1 cellular context compared by ENCODE assay signal in genomic region chr10:96339956-96340904, GRCh38.
TF ChIP-seq lines count a peak whose summit lies in the region.

No MANE protein-coding gene starts in this region.

TF ChIP-seq in HEK293, 187 proteins besides CTCF, POLR2A, EP300 and RAD21 (continued from another document):
- no peak for TF ChIP-seq ZBTB6 (tag by site-specific recombination; IDR thresholded peaks at IDR 0.05)
- TF ChIP-seq ZNF350 (tag by site-specific recombination; IDR thresholded peaks at IDR 0.05): no peak
- no peak for TF ChIP-seq ZNF664 (tag by site-specific recombination; IDR thresholded peaks at IDR 0.05)
- no peak for TF ChIP-seq ZNF514 (tag by site-specific recombination; IDR thresholded peaks at IDR 0.05)
- peak; percentile 61; the same call in 1 of the 2 replicates for TF ChIP-seq ZNF660 (tag by site-specific recombination; IDR thresholded peaks at IDR 0.05)
- TF ChIP-seq ZNF645 (tag by site-specific recombination; IDR thresholded peaks at IDR 0.05): no peak
- TF ChIP-seq ZEB2 (tag by site-specific recombination; IDR thresholded peaks at IDR 0.05): no peak
